ENCODE assay signal across 19 cellular contexts in the genomic region with DNA sequence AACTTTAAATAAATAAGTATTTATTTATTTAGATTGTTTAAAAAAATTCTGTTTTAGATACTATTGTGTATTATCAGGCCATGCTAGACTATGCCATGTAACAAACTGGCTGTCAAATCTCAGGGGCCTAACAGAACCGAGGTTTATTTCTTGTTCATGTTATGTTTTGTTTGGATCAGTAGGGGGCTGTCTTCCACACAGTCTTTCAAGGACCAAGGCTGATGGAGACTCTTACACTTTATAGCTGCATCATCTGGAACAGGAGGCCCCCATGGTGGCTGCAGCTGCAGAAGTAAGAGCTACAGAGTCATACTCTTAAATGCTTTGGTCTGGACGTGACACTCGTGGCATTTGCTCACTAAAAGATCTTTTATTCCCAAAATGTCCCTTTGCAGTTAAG. TPM values are rescaled to one million over a fixed set of nuclear protein-coding genes. Genes with fewer than 3 reads are reported as not detected.
DNase-seq lines count a peak whose midpoint lies in the region; ATAC-seq and TF ChIP-seq lines count a peak whose summit lies in the region.
"Had no signal": no experiment of that assay in that cellular context is flagged by ENCODE, and none has a peak within 500 bp of the region (broad histone marks: within the 10 kb centered on the region; RNA-seq: fewer than 3 reads in every experiment).

No MANE protein-coding gene starts in this region.

- peaks cover 7% of the 10 kb centered on the region for H3K27me3 Mint-ChIP-seq in endodermal cell (ENCODE audit: insufficient read depth)
- H3K27me3 Mint-ChIP-seq: activated CD4-positive, alpha-beta memory T cell treated with anti-CD3 and anti-CD28 coated beads for 36 hours had no signal

- H3K4me3 ChIP-seq in AG04450 (ENCODE audit: low read depth, low read length) (no peak overlapping the region), endodermal cell (ENCODE audit: low read length) (no peak overlapping the region)
- H3K4me3 ChIP-seq: HAP-1, right atrium auricular region had no signal

- no peaks in the 10 kb centered on the region for H3K4me1 ChIP-seq in endodermal cell (ENCODE audit: control insufficient read depth, insufficient read depth, low read length)
- H3K4me1 ChIP-seq: right atrium auricular region had no signal

- H3K9me3 Mint-ChIP-seq in endodermal cell = no peaks in the 10 kb centered on the region
- H3K9me3 Mint-ChIP-seq: activated CD4-positive, alpha-beta memory T cell treated with anti-CD3 and anti-CD28 coated beads for 36 hours had no signal

- H3K9me3 ChIP-seq in AG04450 (ENCODE audit: control insufficient read depth, insufficient read depth, low read length) (no peaks in the 10 kb centered on the region), endodermal cell (ENCODE audit: control insufficient read depth, low read length) (no peaks in the 10 kb centered on the region)
- H3K9me3 ChIP-seq: HAP-1, right atrium auricular region had no signal

- 86 to 92% methylated on average over 2 to 3 of the region's 3 CpGs for WGBS in endodermal cell (ENCODE audit: insufficient coverage in 1 of 2, insufficient read length in 1 of 2), 2 experiments

- no peak overlapping the region for H3K27ac ChIP-seq in AG04450 (ENCODE audit: low read depth, low read length)
- H3K27ac ChIP-seq in endodermal cell (ENCODE audit: low read depth, low read length) = no peak overlapping the region
- H3K27ac ChIP-seq: right atrium auricular region had no signal

- in situ Hi-C loops in GM13976 (cut with MboI; ENCODE audit: low sequenced_read_pairs, unreplicated experiment) = no loop called here

- H3K9ac ChIP-seq in endodermal cell (ENCODE audit: extremely low read depth, low read length, poor library complexity, severe bottlenecking) = no peak overlapping the region

- CTCF ChIA-PET in AG04450 (lab: Charles Lee) = interaction anchor here (0.6 to 0.9 kb wide), 3 partner anchors 9 to 299 kb away, joined by 3 to 5 read pairs (median 5); no protein-coding TSS in a partner anchor

- DNase-seq in AG04450 (ENCODE audit: low read depth, low spot score) (no peak), LoVo (ENCODE audit: low spot score) (peak; percentile 8), endodermal cell (no peak), kidney tubule cell (ENCODE audit: low spot score) (no peak), GM13976 (ENCODE audit: low spot score) (no peak), NCI-H226 (no peak)
- DNase-seq: activated CD4-positive, alpha-beta memory T cell treated with anti-CD3 and anti-CD28 coated beads for 36 hours; activated gamma-delta T cell; DND-41; kidney glomerular epithelial cell; MV-4-11; NCI-H446 treated with DMSO at 0.1 percent for 48 hours; Right ventricle myocardium superior; T-helper 9 cell; trophoblast cell had no signal

- no peak overlapping the region for H3K4me3 Mint-ChIP-seq in endodermal cell
- H3K4me3 Mint-ChIP-seq: activated CD4-positive, alpha-beta memory T cell treated with anti-CD3 and anti-CD28 coated beads for 36 hours had no signal

- peak; percentile 44 for TF ChIP-seq CTCF in AG04450 (IDR thresholded peaks at IDR 0.05; ENCODE audit: low read depth, low read length)
- peak; percentile 65 for TF ChIP-seq CTCF in endodermal cell (conservative IDR thresholded peaks at IDR 0.05)
- no peak for TF ChIP-seq CTCF in GM13976 (IDR thresholded peaks at IDR 0.05; ENCODE audit: borderline replicate concordance, control extremely low read depth, extremely low read depth, insufficient read depth, missing control alignments)

- H3K27me3 ChIP-seq in AG04450 (ENCODE audit: control insufficient read depth, insufficient read depth, low read length) (no peaks in the 10 kb centered on the region), endodermal cell (ENCODE audit: control insufficient read depth, insufficient read depth, low read length, poor library complexity, severe bottlenecking) (no peaks in the 10 kb centered on the region)
- H3K27me3 ChIP-seq: right atrium auricular region had no signal

- POLR2A ChIA-PET in AG04450 (lab: Yijun Ruan, JAX) = no interaction called here

- no peaks in the 10 kb centered on the region for H3K36me3 ChIP-seq in endodermal cell (ENCODE audit: control insufficient read depth, insufficient read depth, low read length)
- H3K36me3 ChIP-seq: HAP-1, right atrium auricular region had no signal

- no peaks in the 10 kb centered on the region for H3K4me1 Mint-ChIP-seq in endodermal cell

- H3K36me3 Mint-ChIP-seq in endodermal cell (ENCODE audit: low read depth) = no peaks in the 10 kb centered on the region
- H3K36me3 Mint-ChIP-seq: activated CD4-positive, alpha-beta memory T cell treated with anti-CD3 and anti-CD28 coated beads for 36 hours had no signal

- ATAC-seq in GM19395 (IDR thresholded peaks at IDR 0.05; ENCODE audit: unreplicated experiment) = peak; percentile 78
- ATAC-seq in HG02571 (IDR thresholded peaks at IDR 0.05; ENCODE audit: unreplicated experiment) = no peak

- no peak overlapping the region for H3K27ac Mint-ChIP-seq in endodermal cell
- H3K27ac Mint-ChIP-seq: activated CD4-positive, alpha-beta memory T cell treated with anti-CD3 and anti-CD28 coated beads for 36 hours had no signal

RNA-seq across cellular contexts. Expression of a gene that starts 33.0 kb away (rescaled TPM):
- 0.09 TPM in 1 of 2 replicates, not detected in the other for polyA plus RNA-seq in AG04450 (2011; rRNA removed)
- polyA minus RNA-seq in AG04450 (2011; rRNA and poly(A)+ RNA removed) = not detected in 2 replicates
- not detected for total RNA-seq in endodermal cell
- polyA plus RNA-seq in endodermal cell (2013, experiment 1 of 2) = not detected
- polyA plus RNA-seq in endodermal cell (2013, experiment 2 of 2) = not detected
- total RNA-seq: activated CD4-positive, alpha-beta memory T cell treated with anti-CD3 and anti-CD28 coated beads for 36 hours; right atrium auricular region; Right ventricle myocardium superior had no signal
